In genomic region chr5:10307206-10308148, GRCh38 we compare ENCODE assay signal across 1 cellular context.
TF ChIP-seq lines count a peak whose summit lies in the region.

Gene CMBL, minus strand, starts transcription at chr5:10307902. Its CDS starts 17,140 bp downstream, at chr5:10290762.

TF ChIP-seq in K562, 482 proteins besides CTCF, POLR2A, EP300 and RAD21 (continued from another document and continues in another):
- TF ChIP-seq ZKSCAN3 (CRISPR knock-in tag; IDR thresholded peaks at IDR 0.05) (no peak), TAL1 (IDR thresholded peaks at IDR 0.05) (no peak; the same call in 1 of the 2 replicates), SMAD3 (CRISPR knock-in tag; conservative IDR thresholded peaks at IDR 0.05) (no peak), CBX3 (IDR thresholded peaks at IDR 0.05; ENCODE audit: borderline replicate concordance in 1 of 2, low read length in 2 of 2) (no peak; a peak in 1 of 3 replicates), ZNF324 (CRISPR knock-in tag; IDR thresholded peaks at IDR 0.05) (no peak), ETS1 (conservative IDR thresholded peaks at IDR 0.05; ENCODE audit: control insufficient read depth, low read depth, low read length) (peak; percentile 75), HOXB6 (CRISPR knock-in tag; IDR thresholded peaks at IDR 0.05; ENCODE audit: borderline replicate concordance) (peak; percentile 54; the same call in 1 of the 2 replicates), MCM5 (IDR thresholded peaks at IDR 0.05; ENCODE audit: low read depth) (no peak), ESRRB (CRISPR knock-in tag; IDR thresholded peaks at IDR 0.05; ENCODE audit: borderline replicate concordance) (no peak), SLC30A9 (CRISPR knock-in tag; IDR thresholded peaks at IDR 0.05) (no peak), ZNF146 (CRISPR knock-in tag; IDR thresholded peaks at IDR 0.05; ENCODE audit: unreplicated experiment) (no peak), TAF15 (IDR thresholded peaks at IDR 0.05; ENCODE audit: low read depth, low read length) (no peak), SMARCA5 (IDR thresholded peaks at IDR 0.05) (peak; percentile 89; the same call in 1 of the 2 replicates), NCOR1 (IDR thresholded peaks at IDR 0.05) (peak; percentile 62), ARID3A (IDR thresholded peaks at IDR 0.05; ENCODE audit: borderline replicate concordance, low read depth, low read length) (no peak), TFAP4 (CRISPR knock-in tag; IDR thresholded peaks at IDR 0.05; ENCODE audit: borderline replicate concordance) (peak; percentile 67; the same call in 1 of the 2 replicates), PKNOX1 (IDR thresholded peaks at IDR 0.05) (no peak), YBX1 (IDR thresholded peaks at IDR 0.05) (no peak), SRSF9 (IDR thresholded peaks at IDR 0.05; ENCODE audit: borderline replicate concordance, low read depth, low read length) (no peak), E2F3 (CRISPR knock-in tag; IDR thresholded peaks at IDR 0.05) (0 out of 2 replicates have a peak, but pooled peaks have one; percentile 37), HCFC1 (IDR thresholded peaks at IDR 0.05; ENCODE audit: low read depth, low read length) (peak; percentile 29; the same call in 1 of the 2 replicates), TEAD4 (IDR thresholded peaks at IDR 0.05; ENCODE audit: low read length) (no peak; the same call in none of the 2 replicates), TEAD4 (CRISPR knock-in tag; IDR thresholded peaks at IDR 0.05; ENCODE audit: borderline replicate concordance) (no peak), ZNF518B (CRISPR knock-in tag; IDR thresholded peaks at IDR 0.05) (no peak), BRF1 (IDR thresholded peaks at IDR 0.05; ENCODE audit: borderline replicate concordance, extremely low read depth, insufficient read length) (no peak), ARID3B (CRISPR knock-in tag; IDR thresholded peaks at IDR 0.05; ENCODE audit: borderline replicate concordance) (no peak), ETS2 (tag; IDR thresholded peaks at IDR 0.05; ENCODE audit: borderline replicate concordance, poor library complexity, severe bottlenecking) (no peak), ZNF133 (CRISPR knock-in tag; IDR thresholded peaks at IDR 0.05) (no peak), PRPF4 (IDR thresholded peaks at IDR 0.05; ENCODE audit: insufficient read depth, low read depth, low read length, poor library complexity, severe bottlenecking) (no peak), HDAC2 (IDR thresholded peaks at IDR 0.05) (peak; percentile 87; the same call in 1 of the 2 replicates), ZBTB8A (IDR thresholded peaks at IDR 0.05; ENCODE audit: partially characterized antibody) (no peak), MYC (IDR thresholded peaks at IDR 0.05; ENCODE audit: low read depth, low read length) (peak; percentile 78), MYC (CRISPR knock-in tag; IDR thresholded peaks at IDR 0.05; ENCODE audit: borderline replicate concordance, low read depth) (peak; percentile 50; the same call in 1 of the 2 replicates), CSDE1 (IDR thresholded peaks at IDR 0.05) (no peak), HEY1 (CRISPR knock-in tag; IDR thresholded peaks at IDR 0.05; ENCODE audit: borderline replicate concordance) (no peak), CREM (IDR thresholded peaks at IDR 0.05; ENCODE audit: low read depth) (peak; percentile 30; the same call in 1 of the 2 replicates), ZNF830 (CRISPR knock-in tag; IDR thresholded peaks at IDR 0.05) (no peak), NEUROD1 (IDR thresholded peaks at IDR 0.05; ENCODE audit: borderline replicate concordance, low read depth, low read length, partially characterized antibody) (peak; percentile 78), SMAD4 (CRISPR knock-in tag; conservative IDR thresholded peaks at IDR 0.05) (peak; percentile 55), NFYB (IDR thresholded peaks at IDR 0.05; ENCODE audit: extremely low read depth, insufficient read length) (no peak), NKRF (IDR thresholded peaks at IDR 0.05; ENCODE audit: borderline replicate concordance) (peak; percentile 87; the same call in 1 of the 2 replicates), ZNF407 (IDR thresholded peaks at IDR 0.05; ENCODE audit: low read depth) (no peak), SIN3B (IDR thresholded peaks at IDR 0.05; ENCODE audit: low read depth) (0 out of 2 replicates have a peak, but pooled peaks have one; percentile 13)
